In the genomic region with DNA sequence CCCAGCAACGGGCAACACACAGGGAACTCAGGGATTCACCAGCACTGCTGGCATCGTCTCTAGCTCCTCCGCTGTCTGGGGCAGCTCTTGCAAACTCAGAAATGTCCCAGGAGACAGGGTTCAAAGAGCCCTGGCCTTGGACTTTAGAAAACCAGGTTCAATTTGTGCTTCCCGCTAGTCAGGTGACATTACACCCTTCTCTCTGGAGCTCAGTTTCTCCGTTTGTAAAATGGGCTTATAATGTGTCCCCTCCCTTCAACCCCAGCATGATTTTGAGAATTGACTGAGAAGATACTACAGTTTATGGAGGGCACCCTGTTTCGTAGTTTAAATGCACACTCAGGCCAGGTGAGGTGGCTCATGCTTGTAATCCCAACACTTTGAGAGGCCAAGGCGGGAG, we compare ENCODE assay signal across 21 cellular contexts. TPM values are rescaled to one million over a fixed set of nuclear protein-coding genes. Genes with fewer than 3 reads are reported as not detected.
A peak's percentile ranks its signal among the peaks of the same experiment; 100 is the strongest.
DNase-seq lines count a peak whose midpoint lies in the region; ATAC-seq and TF ChIP-seq lines count a peak whose summit lies in the region.
"Had no signal": no experiment of that assay in that cellular context is flagged by ENCODE, and none has a peak within 500 bp of the region (broad histone marks: within the 10 kb centered on the region; RNA-seq: fewer than 3 reads in every experiment).

No MANE protein-coding gene starts in this region.

- CTCF ChIA-PET in CD8-positive, alpha-beta T cell (lab: Charles Lee): interaction anchor here (1.1 to 1.6 kb wide), 3 partner anchors 27 to 189 kb away, joined by 3 to 4 read pairs (median 3); no protein-coding TSS in a partner anchor

- peaks cover 33% of the 10 kb centered on the region for H3K4me1 ChIP-seq in CD4-positive, CD25-positive, alpha-beta regulatory T cell (ENCODE audit: control insufficient read depth, insufficient read depth, low read length, poor library complexity, severe bottlenecking)
- peaks cover 22% of the 10 kb centered on the region for H3K4me1 ChIP-seq in CD8-positive, alpha-beta T cell (ENCODE audit: insufficient read depth, low read length)
- no peaks in the 10 kb centered on the region for H3K4me1 ChIP-seq in endodermal cell (ENCODE audit: control insufficient read depth, insufficient read depth, low read length)

- H3K9me3 Mint-ChIP-seq in CD4-positive, CD25-positive, alpha-beta regulatory T cell: no peaks in the 10 kb centered on the region
- no peaks in the 10 kb centered on the region for H3K9me3 Mint-ChIP-seq in CD8-positive, alpha-beta T cell
- H3K9me3 Mint-ChIP-seq in endodermal cell (no peaks in the 10 kb centered on the region), nephron (no peaks in the 10 kb centered on the region)
- H3K9me3 Mint-ChIP-seq: IgD-negative memory B cell had no signal

- H3K9me3 ChIP-seq in CD4-positive, CD25-positive, alpha-beta regulatory T cell (ENCODE audit: control insufficient read depth in 2 of 2, low read length in 2 of 2): no peaks in the 10 kb centered on the region
- H3K9me3 ChIP-seq in CD8-positive, alpha-beta T cell (ENCODE audit: low read length): no peaks in the 10 kb centered on the region
- no peaks in the 10 kb centered on the region for H3K9me3 ChIP-seq in endodermal cell (ENCODE audit: control insufficient read depth, low read length)
- H3K9me3 ChIP-seq: SJSA1 had no signal

- H3K9ac ChIP-seq in endodermal cell (ENCODE audit: extremely low read depth, low read length, poor library complexity, severe bottlenecking): no peak overlapping the region

- WGBS in endodermal cell (ENCODE audit: insufficient coverage in 1 of 2, insufficient read length in 1 of 2), 2 experiments: 91% methylated on average over 7 of the region's 7 CpGs

- H3K4me1 Mint-ChIP-seq in CD4-positive, CD25-positive, alpha-beta regulatory T cell: peaks cover 12 to 40% (median 21%) of the 10 kb centered on the region in 4 donors
- peaks cover 39% of the 10 kb centered on the region for H3K4me1 Mint-ChIP-seq in CD8-positive, alpha-beta T cell (ENCODE audit: low read depth)
- peaks cover 16% of the 10 kb centered on the region for H3K4me1 Mint-ChIP-seq in endodermal cell
- H3K4me1 Mint-ChIP-seq in nephron: peaks cover 35% of the 10 kb centered on the region

- H3K4me3 Mint-ChIP-seq in CD4-positive, CD25-positive, alpha-beta regulatory T cell: peak overlapping the region; percentile 22 to 83 (median 68)
- H3K4me3 Mint-ChIP-seq in CD8-positive, alpha-beta T cell: peak overlapping the region; percentile 38
- H3K4me3 Mint-ChIP-seq in endodermal cell: no peak overlapping the region
- peak overlapping the region in 2 of 3 experiments; percentile 57 to 73 for H3K4me3 Mint-ChIP-seq in nephron

- ATAC-seq in CD4-positive, CD25-positive, alpha-beta regulatory T cell (ENCODE audit: low read depth in 2 of 2): no peak
- ATAC-seq in CD8-positive, alpha-beta T cell: no peak
- ATAC-seq in HG02981 (IDR thresholded peaks at IDR 0.05; ENCODE audit: unreplicated experiment) (no peak), sciatic nerve (no peak)

- no peak overlapping the region for H3K27ac ChIP-seq in CD4-positive, CD25-positive, alpha-beta regulatory T cell (ENCODE audit: insufficient read depth, low read length, poor library complexity, severe bottlenecking)
- H3K27ac ChIP-seq in CD8-positive, alpha-beta T cell (ENCODE audit: low read depth, low read length): no peak overlapping the region
- no peak overlapping the region for H3K27ac ChIP-seq in endodermal cell (ENCODE audit: low read depth, low read length)
- H3K27ac ChIP-seq: SJSA1 had no signal

- H3K27me3 Mint-ChIP-seq in CD4-positive, CD25-positive, alpha-beta regulatory T cell: peaks cover 14% of the 10 kb centered on the region
- no peaks in the 10 kb centered on the region for H3K27me3 Mint-ChIP-seq in CD8-positive, alpha-beta T cell (ENCODE audit: low read depth)
- H3K27me3 Mint-ChIP-seq in endodermal cell (ENCODE audit: insufficient read depth) (peaks cover 14% of the 10 kb centered on the region), nephron (ENCODE audit: low read depth) (peaks cover 13% of the 10 kb centered on the region)

- DNase-seq in CD4-positive, CD25-positive, alpha-beta regulatory T cell: no peak
- DNase-seq in CD8-positive, alpha-beta T cell: no peak
- DNase-seq in endodermal cell (peak; percentile 37), NCI-H1436 (lab: John Stamatoyannopoulos, UW) (no peak), NCI-H748 treated with DMSO at 0.1 percent for 48 hours (lab: John Stamatoyannopoulos, UW) (no peak), sciatic nerve (ENCODE audit: low spot score) (no peak)
- DNase-seq: COR-L47; DMS153; EL; MV-4-11; NCI-H226; NCI-H526; NK-92 treated with Interleukin-12 subunit alpha and Interleukin-12 subunit beta, amount 100 ng/mL, for 24 hours; OCI-M1 had no signal

- H3K27me3 ChIP-seq in CD4-positive, CD25-positive, alpha-beta regulatory T cell (ENCODE audit: control insufficient read depth, insufficient read depth, low read length): no peaks in the 10 kb centered on the region
- no peaks in the 10 kb centered on the region for H3K27me3 ChIP-seq in CD8-positive, alpha-beta T cell (ENCODE audit: insufficient read depth, low read length)
- H3K27me3 ChIP-seq in endodermal cell (ENCODE audit: control insufficient read depth, insufficient read depth, low read length, poor library complexity, severe bottlenecking): peaks cover 11% of the 10 kb centered on the region

- POLR2A ChIA-PET in CD8-positive, alpha-beta T cell (lab: Charles Lee): interaction anchor here (0.6 kb wide), 1 partner anchor 69 kb away, joined by 4 read pairs; no protein-coding TSS in a partner anchor

- no peak for TF ChIP-seq CTCF in CD8-positive, alpha-beta T cell (IDR thresholded peaks at IDR 0.05)
- TF ChIP-seq CTCF in endodermal cell (conservative IDR thresholded peaks at IDR 0.05) (no peak), nephron (IDR thresholded peaks at IDR 0.05; ENCODE audit: unreplicated experiment in 3 of 3) (no peak)

- no peaks in the 10 kb centered on the region for H3K36me3 Mint-ChIP-seq in CD4-positive, CD25-positive, alpha-beta regulatory T cell
- no peaks in the 10 kb centered on the region for H3K36me3 Mint-ChIP-seq in CD8-positive, alpha-beta T cell
- H3K36me3 Mint-ChIP-seq in endodermal cell (ENCODE audit: low read depth) (no peaks in the 10 kb centered on the region), nephron (ENCODE audit: low read depth) (no peaks in the 10 kb centered on the region)

- H3K36me3 ChIP-seq in CD4-positive, CD25-positive, alpha-beta regulatory T cell (ENCODE audit: control insufficient read depth, insufficient read depth, low read length): no peaks in the 10 kb centered on the region
- no peaks in the 10 kb centered on the region for H3K36me3 ChIP-seq in CD8-positive, alpha-beta T cell (ENCODE audit: insufficient read depth, low read length)
- H3K36me3 ChIP-seq in endodermal cell (ENCODE audit: control insufficient read depth, insufficient read depth, low read length): no peaks in the 10 kb centered on the region
- H3K36me3 ChIP-seq: SJSA1 had no signal

- H3K27ac Mint-ChIP-seq in CD4-positive, CD25-positive, alpha-beta regulatory T cell: peak overlapping the region in 2 of 3 donors; percentile 52 to 81
- H3K27ac Mint-ChIP-seq in CD8-positive, alpha-beta T cell: peak overlapping the region; percentile 64
- no peak overlapping the region for H3K27ac Mint-ChIP-seq in endodermal cell
- no peak overlapping the region for H3K27ac Mint-ChIP-seq in nephron

- no peak overlapping the region for H3K4me3 ChIP-seq in CD4-positive, CD25-positive, alpha-beta regulatory T cell (ENCODE audit: low read depth, low read length)
- no peak overlapping the region for H3K4me3 ChIP-seq in CD8-positive, alpha-beta T cell (ENCODE audit: low read depth, low read length)
- H3K4me3 ChIP-seq in endodermal cell (ENCODE audit: low read length): no peak overlapping the region
- H3K4me3 ChIP-seq: SJSA1 had no signal

- intact Hi-C loops in CD8-positive, alpha-beta T cell (cut with DNase I, micrococcal nuclease): loop anchor here in 1 of 2 experiments (5.0 kb wide), 1 partner anchor 1144 kb away; the partner anchor contains the start of gene ZNF652
- intact Hi-C loops in sciatic nerve (cut with DNase I): no loop called here

RNA-seq across cellular contexts. Expression of gene MYCBPAP, which starts 1.9 kb away (rescaled TPM):
- total RNA-seq in CD4-positive, CD25-positive, alpha-beta regulatory T cell: 5.7 TPM
- polyA plus RNA-seq in CD4-positive, CD25-positive, alpha-beta regulatory T cell: 1 to 10 TPM in 2 of 4 donors, under 1 TPM in 2; 0.50 to 1.6 (median 0.89) TPM
- total RNA-seq in CD8-positive, alpha-beta T cell: 1 to 10 TPM; 3.4 to 3.5 TPM
- total RNA-seq in endodermal cell (1 to 10 TPM; 3.5 to 7.1 TPM), sciatic nerve (3.3 TPM)
- polyA plus RNA-seq in endodermal cell (2013, experiment 1 of 2): 2.6 TPM
- 1.6 TPM for polyA plus RNA-seq in endodermal cell (2013, experiment 2 of 2)
- total RNA-seq: HT-29, SJSA1 had no signal

RNA-seq across cellular contexts. Expression of gene EPN3, which starts 26.2 kb away (rescaled TPM):
- total RNA-seq in CD4-positive, CD25-positive, alpha-beta regulatory T cell: not detected
- polyA plus RNA-seq in CD4-positive, CD25-positive, alpha-beta regulatory T cell: not detected
- not detected for total RNA-seq in CD8-positive, alpha-beta T cell
- total RNA-seq in endodermal cell (under 1 TPM in 1 of 2 donors, not detected in 1; 0.66 TPM), sciatic nerve (0.27 TPM)
- 0.21 TPM for polyA plus RNA-seq in endodermal cell (2013, experiment 1 of 2)
- not detected for polyA plus RNA-seq in endodermal cell (2013, experiment 2 of 2)
- polyA plus RNA-seq: AG04450, BJ, IgD-negative memory B cell had no signal

RNA-seq across cellular contexts. Expression of gene RSAD1, which starts 27.6 kb away (rescaled TPM):
- 45.3 TPM for total RNA-seq in CD4-positive, CD25-positive, alpha-beta regulatory T cell
- polyA plus RNA-seq in CD4-positive, CD25-positive, alpha-beta regulatory T cell: 10 to 100 TPM; 43.3 to 53.4 (median 46.1) TPM
- 10 to 100 TPM; 46.4 to 46.9 TPM for total RNA-seq in CD8-positive, alpha-beta T cell
- total RNA-seq in endodermal cell (10 to 100 TPM; 26.6 to 35.8 TPM), sciatic nerve (33.3 TPM)
- 32.2 TPM for polyA plus RNA-seq in endodermal cell (2013, experiment 1 of 2)
- 25.3 TPM for polyA plus RNA-seq in endodermal cell (2013, experiment 2 of 2)

RNA-seq across cellular contexts. Expression of gene CHAD, which starts 37.6 kb away (rescaled TPM):
- not detected for total RNA-seq in CD4-positive, CD25-positive, alpha-beta regulatory T cell
- not detected for polyA plus RNA-seq in CD4-positive, CD25-positive, alpha-beta regulatory T cell
- not detected for total RNA-seq in CD8-positive, alpha-beta T cell
- total RNA-seq in endodermal cell (under 1 TPM in 1 of 2 donors, not detected in 1; 0.15 TPM), sciatic nerve (not detected)
- not detected for polyA plus RNA-seq in endodermal cell (2013, experiment 1 of 2)
- 0.17 TPM for polyA plus RNA-seq in endodermal cell (2013, experiment 2 of 2)
- total RNA-seq: HT-29, SJSA1 had no signal
- polyA plus RNA-seq: AG04450, BJ had no signal

RNA-seq across cellular contexts. Expression of gene SPATA20, which starts 40.7 kb away (rescaled TPM):
- total RNA-seq in CD4-positive, CD25-positive, alpha-beta regulatory T cell: 26.8 TPM
- polyA plus RNA-seq in CD4-positive, CD25-positive, alpha-beta regulatory T cell: 10 to 100 TPM in 1 of 4 donors, 1 to 10 TPM in 3; 5.8 to 10.3 (median 6.5) TPM
- total RNA-seq in CD8-positive, alpha-beta T cell: 10 to 100 TPM; 33.0 to 37.2 TPM
- total RNA-seq in endodermal cell (10 to 100 TPM; 40.4 to 40.5 TPM), sciatic nerve (37.5 TPM)
- polyA plus RNA-seq in endodermal cell (2013, experiment 1 of 2): 22.2 TPM
- 21.2 TPM for polyA plus RNA-seq in endodermal cell (2013, experiment 2 of 2)

Comparison
In these comparisons a context has a peak if more than half of its experiments do, and no peak if none do; other contexts are left out.
1. H3K27ac Mint-ChIP-seq: peak in CD4-positive, CD25-positive, alpha-beta regulatory T cell (2 of 3) and CD8-positive, alpha-beta T cell (single experiment); none in endodermal cell (single experiment) and nephron (0 of 3).